12 cellular contexts compared by ENCODE assay signal in the genomic region with DNA sequence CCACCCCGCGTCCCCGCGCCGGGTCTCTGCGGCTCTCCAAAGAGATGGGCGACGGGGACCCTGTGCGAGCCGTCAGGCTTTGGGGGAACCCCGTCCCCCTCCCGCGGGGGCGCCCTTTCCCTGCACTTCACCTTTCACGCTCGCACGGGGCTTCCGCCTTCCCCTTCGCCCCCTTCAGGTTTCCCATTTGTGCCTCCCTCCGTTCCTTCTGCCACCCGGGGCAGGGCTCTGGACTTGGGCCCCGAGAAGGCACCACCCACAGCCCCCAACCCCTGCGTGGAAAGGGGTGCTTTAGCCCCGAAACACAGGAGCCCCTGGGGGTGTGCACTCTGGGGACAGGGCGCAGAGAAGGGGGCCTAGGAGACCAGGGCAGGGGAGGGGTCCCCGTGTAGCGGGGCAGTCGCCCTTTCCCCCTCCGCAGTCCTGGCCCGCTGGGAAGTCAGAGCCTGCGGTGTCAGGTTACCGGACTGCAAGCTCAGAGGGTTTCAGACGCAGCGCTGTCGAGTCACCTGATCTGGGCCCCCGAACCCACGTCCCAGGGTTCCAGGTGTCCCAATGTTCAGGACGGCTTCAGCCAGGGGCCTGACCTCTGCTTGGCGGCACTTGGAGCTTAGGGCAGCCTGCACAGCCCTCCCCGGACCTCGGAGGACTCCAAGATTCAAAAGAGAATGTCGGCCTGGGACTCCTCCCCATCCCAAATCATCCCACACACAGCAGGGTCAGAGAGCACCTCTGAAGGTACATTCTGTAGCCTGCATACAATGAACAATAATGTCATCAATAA. TPM values are rescaled to one million over a fixed set of nuclear protein-coding genes. Genes with fewer than 3 reads are reported as not detected.
DNase-seq lines count a peak whose midpoint lies in the region; ATAC-seq, FAIRE-seq and TF ChIP-seq lines count a peak whose summit lies in the region.
"Had no signal": no experiment of that assay in that cellular context is flagged by ENCODE, and none has a peak within 500 bp of the region (broad histone marks: within the 10 kb centered on the region; RNA-seq: fewer than 3 reads in every experiment).

No MANE protein-coding gene starts in this region.

- no peak for TF ChIP-seq RAD21 in A549 (conservative IDR thresholded peaks at IDR 0.05 in 1 of 2, IDR thresholded peaks at IDR 0.05 in 1 of 2)

- no peak overlapping the region for H2BK120ac ChIP-seq in mesendoderm (ENCODE audit: low read depth, low read length)

- CTCF ChIA-PET in A549 (lab: Yijun Ruan, JAX), result interaction anchor here (1.3 to 1.8 kb wide), 4 partner anchors 30 to 72 kb away, joined by 3 to 5 read pairs (median 4); no protein-coding TSS in a partner anchor

- no peak overlapping the region for H4K8ac ChIP-seq in mesendoderm (ENCODE audit: low read depth, low read length)

- no peaks in the 10 kb centered on the region for H3K9me3 ChIP-seq in A549
- H3K9me3 ChIP-seq: neutrophil had no signal

- H3K4me3 ChIP-seq in A549, result peak overlapping the region; percentile 56
- peak overlapping the region; percentile 53 for H3K4me3 ChIP-seq in coronary artery
- H3K4me3 ChIP-seq in mesendoderm (ENCODE audit: low read length), result peak overlapping the region; percentile 33
- no peak overlapping the region for H3K4me3 ChIP-seq in lower leg skin (ENCODE audit: low read depth, poor library complexity, severe bottlenecking)

- no peak overlapping the region for H3K4ac ChIP-seq in mesendoderm (ENCODE audit: low read depth, low read length)

- intact Hi-C loops in lower leg skin (cut with DNase I; ENCODE audit: low total_unique reads), result no loop called here

- peak; percentile 68 to 71 for ATAC-seq in A549
- no peak for ATAC-seq in HG02642 (IDR thresholded peaks at IDR 0.05; ENCODE audit: poor library complexity, unreplicated experiment)
- ATAC-seq: activated CD8-positive, alpha-beta T cell treated with anti-CD3 and anti-CD28 coated beads, Interleukin-2, amount 10 ng/mL, durations not matched to agents 7 days and 5 days had no signal

- H3K23ac ChIP-seq in mesendoderm (ENCODE audit: low read length), result no peak overlapping the region

- no peak overlapping the region for H2BK5ac ChIP-seq in mesendoderm (ENCODE audit: low read length)

- no peak for TF ChIP-seq EP300 in A549 (IDR thresholded peaks at IDR 0.05)

- peak overlapping the region in 1 of 2 experiments; percentile 67; a peak in 4 of 6 replicates for H3K27ac ChIP-seq in A549
- H3K27ac ChIP-seq in coronary artery, result no peak overlapping the region
- H3K27ac ChIP-seq in mesendoderm (ENCODE audit: low read depth, low read length), result no peak overlapping the region
- H3K27ac ChIP-seq: neutrophil had no signal

- H3K27me3 ChIP-seq in mesendoderm (ENCODE audit: insufficient read depth, low read length, poor library complexity), result peaks cover 2% of the 10 kb centered on the region

- H2BK15ac ChIP-seq in mesendoderm (replicated peaks; ENCODE audit: low read depth), result no peak overlapping the region

- TF ChIP-seq POLR2A in A549 (IDR thresholded peaks at IDR 0.05; ENCODE audit: low read length) (no peak), lower leg skin (IDR thresholded peaks at IDR 0.05) (no peak)

- POLR2A ChIA-PET in A549 (lab: Yijun Ruan, JAX), result interaction anchor here (1.0 kb wide), 1 partner anchor 30 kb away, joined by 3 read pairs; no protein-coding TSS in a partner anchor

- peak overlapping the region; percentile 91 for H3K4me2 ChIP-seq in A549
- H3K4me2 ChIP-seq in mesendoderm (ENCODE audit: low read length), result peak overlapping the region; percentile 92

- FAIRE-seq in A549 (lab: Jason Lieb, UNC), result no peak

- H3K9ac ChIP-seq in mesendoderm (ENCODE audit: low read length), result peak overlapping the region; percentile 40

- H3K36me3 ChIP-seq in mesendoderm (ENCODE audit: control insufficient read depth, insufficient read depth, low read length), result no peaks in the 10 kb centered on the region
- H3K36me3 ChIP-seq: neutrophil had no signal

- DNase-seq in A549 (ENCODE audit: low read depth in 1 of 2, low spot score in 1 of 2) (no peak), HuH-7 (ENCODE audit: low spot score) (peak; percentile 59), coronary artery (ENCODE audit: low spot score) (no peak), mesendoderm (peak; percentile 73), 8988T (no peak), lower leg skin (ENCODE audit: low spot score in 2 of 2) (no peak), foreskin melanocyte (no peak)
- DNase-seq: activated CD8-positive, alpha-beta T cell treated with anti-CD3 and anti-CD28 coated beads, Interleukin-2, amount 10 ng/mL, durations not matched to agents 7 days and 5 days; OCI-M1; stimulated activated naive CD4-positive, alpha-beta T cell had no signal

- H4K5ac ChIP-seq in mesendoderm (ENCODE audit: low read length), result no peak overlapping the region

- TF ChIP-seq CTCF in A549 (IDR thresholded peaks at IDR 0.05), result no peak
- TF ChIP-seq CTCF in coronary artery (IDR thresholded peaks at IDR 0.05), result no peak
- TF ChIP-seq CTCF in lower leg skin (IDR thresholded peaks at IDR 0.05), result no peak

- peak overlapping the region; percentile 31 for H3K18ac ChIP-seq in mesendoderm (ENCODE audit: low read length)

- peaks cover 11% of the 10 kb centered on the region; the same call in 2 of the 3 replicates for H3K4me1 ChIP-seq in A549
- H3K4me1 ChIP-seq in mesendoderm (ENCODE audit: control insufficient read depth, low read depth, low read length), result no peaks in the 10 kb centered on the region

- no peaks in the 10 kb centered on the region for H3K79me2 ChIP-seq in mesendoderm (ENCODE audit: control insufficient read depth, insufficient read depth, low read length)

- H3K56ac ChIP-seq in mesendoderm (ENCODE audit: low read length), result peak overlapping the region; percentile 58

- 9% methylated on average over 33 of the region's 42 CpGs for WGBS in A549 (ENCODE audit: missing lambda C conversion rate)
- whole genome bisulfite sequencing in mesendoderm (ENCODE audit: extremely low coverage, insufficient coverage, low lambda C conversion rate), result no CpG with 5 or more reads among the region's 42 CpGs
- WGBS in lower leg skin, 2 donors, result 2 to 4% methylated on average over 21 to 37 of the region's 42 CpGs

- H2AK5ac ChIP-seq in mesendoderm (ENCODE audit: low read length), result no peak overlapping the region

- H3K79me1 ChIP-seq in mesendoderm (ENCODE audit: low read length), result no peaks in the 10 kb centered on the region

TF ChIP-seq in A549, 52 proteins besides CTCF, POLR2A, EP300 and RAD21:
- TF ChIP-seq CBX2 (IDR thresholded peaks at IDR 0.05; ENCODE audit: borderline replicate concordance, low read depth), result no peak
TF ChIP-seq in A549: peak in this region for 0.

RNA-seq across cellular contexts. Expression of gene CCDC92B, which starts 6.7 kb away (rescaled TPM):
- polyA plus RNA-seq in A549 (2011; rRNA removed) (0.05 and 0.07 TPM in 2 replicates), A549 (2017; fragmentation: RNase III; extraction: RNeasy Plus Mini Kit Qiagen cat#74134 plus additional on column Dnase treatment) (0.08 to 0.12 TPM (median 0.10 TPM) in 3 replicates)
- 0.11 and 0.16 TPM in 2 replicates for polyA plus RNA-seq in A549 (2012; cell fraction: cytosol; rRNA removed)
- 0.28 and 0.36 TPM in 2 replicates for polyA plus RNA-seq in A549 (2012; cell fraction: nucleus; rRNA removed)
- polyA minus RNA-seq in A549 (2011; rRNA and poly(A)+ RNA removed), result 0.10 and 0.12 TPM in 2 replicates
- polyA plus RNA-seq in mesendoderm (2013, experiment 1 of 2), result 2.4 TPM
- 2.2 TPM for polyA plus RNA-seq in mesendoderm (2013, experiment 2 of 2)
- total RNA-seq in lower leg skin, result under 1 TPM; 0.11 to 0.71 (median 0.34) TPM
- total RNA-seq: activated CD8-positive, alpha-beta T cell treated with anti-CD3 and anti-CD28 coated beads, Interleukin-2, amount 10 ng/mL, durations not matched to agents 7 days and 5 days had no signal

RNA-seq across cellular contexts. Expression of gene RAP1GAP2, which starts 40.1 kb away (rescaled TPM):
- 20.8 and 26.0 TPM in 2 replicates for polyA plus RNA-seq in A549 (2011; rRNA removed)
- polyA plus RNA-seq in A549 (2012; cell fraction: cytosol; rRNA removed), result 11.1 and 14.6 TPM in 2 replicates
- polyA plus RNA-seq in A549 (2012; cell fraction: nucleus; rRNA removed), result 48.9 and 50.0 TPM in 2 replicates
- polyA plus RNA-seq in A549 (2017; fragmentation: RNase III; extraction: RNeasy Plus Mini Kit Qiagen cat#74134 plus additional on column Dnase treatment), result 7.0 to 10.4 TPM (median 8.3 TPM) in 3 replicates
- polyA minus RNA-seq in A549 (2011; rRNA and poly(A)+ RNA removed), result 25.0 and 25.4 TPM in 2 replicates
- 20.7 TPM for polyA plus RNA-seq in mesendoderm (2013, experiment 1 of 2)
- polyA plus RNA-seq in mesendoderm (2013, experiment 2 of 2), result 21.1 TPM
- total RNA-seq in lower leg skin, result 10 to 100 TPM in 3 of 4 donors, 1 to 10 TPM in 1; 9.2 to 15.3 (median 12.8) TPM

RNA-seq across cellular contexts. Expression of gene CLUH, which starts 44.6 kb away (rescaled TPM):
- polyA plus RNA-seq in A549 (2011; rRNA removed), result 23.5 and 23.6 TPM in 2 replicates
- 105 and 145 TPM in 2 replicates for polyA plus RNA-seq in A549 (2012; cell fraction: cytosol; rRNA removed)
- polyA plus RNA-seq in A549 (2012; cell fraction: nucleus; rRNA removed), result 466 and 990 TPM in 2 replicates
- 87.8 to 98.8 TPM (median 93.1 TPM) in 3 replicates for polyA plus RNA-seq in A549 (2017; fragmentation: RNase III; extraction: RNeasy Plus Mini Kit Qiagen cat#74134 plus additional on column Dnase treatment)
- 18.8 and 35.7 TPM in 2 replicates for polyA minus RNA-seq in A549 (2011; rRNA and poly(A)+ RNA removed)
- 51.3 TPM for polyA plus RNA-seq in mesendoderm (2013, experiment 1 of 2)
- polyA plus RNA-seq in mesendoderm (2013, experiment 2 of 2), result 49.9 TPM
- total RNA-seq in lower leg skin, result 100 to 1,000 TPM in 3 of 4 donors, 10 to 100 TPM in 1; 99.3 to 178 (median 117) TPM

Comparison
In these comparisons a context has a peak if more than half of its experiments do, and no peak if none do; other contexts are left out.
1. DNase-seq: peak in HuH-7 (single experiment) and mesendoderm (single experiment); none in A549 (0 of 2), coronary artery (single experiment), 8988T (single experiment), lower leg skin (0 of 2) and foreskin melanocyte (single experiment).